Comparison of ENCODE assay signal across 15 cellular contexts in the genomic region with DNA sequence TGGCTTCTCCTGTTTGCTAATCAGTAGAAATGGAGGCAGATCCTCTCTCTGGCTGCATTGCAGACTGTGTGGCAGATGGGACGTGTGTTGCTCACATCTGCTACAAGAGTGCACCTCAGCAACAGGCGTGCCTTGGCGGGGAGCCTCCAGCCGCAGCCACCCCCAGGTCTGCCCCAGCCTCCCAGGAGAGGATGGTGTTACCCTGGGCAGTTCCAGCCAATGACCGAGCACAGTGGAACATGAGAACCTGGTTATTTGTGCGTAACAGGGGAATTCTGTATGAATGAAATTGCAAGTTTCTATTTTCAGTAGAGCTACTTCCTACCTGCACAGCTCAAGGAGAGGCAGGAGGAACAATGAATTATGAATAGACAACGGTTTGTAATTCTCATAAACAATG.
DNase-seq lines count a peak whose midpoint lies in the region; ATAC-seq and TF ChIP-seq lines count a peak whose summit lies in the region.
"Had no signal": no experiment of that assay in that cellular context is flagged by ENCODE, and none has a peak within 500 bp of the region (broad histone marks: within the 10 kb centered on the region; RNA-seq: fewer than 3 reads in every experiment).

No MANE protein-coding gene starts in this region.

- H3K4me3 Mint-ChIP-seq in stimulated activated naive B cell treated with anti-CD40 and anti-IgM and Interleukin-4, amounts not matched to agents 10 μg/mL and 1 μg/mL and 100 μg/mL, for 72 hours: no peak overlapping the region
- no peak overlapping the region for H3K4me3 Mint-ChIP-seq in endodermal cell
- no peak overlapping the region for H3K4me3 Mint-ChIP-seq in activated naive CD4-positive, alpha-beta T cell treated with anti-CD3 and anti-CD28 coated beads, Interleukin-2, amount 10 ng/mL, durations not matched to agents 7 days and 5 days

- no peaks in the 10 kb centered on the region for H3K9me3 Mint-ChIP-seq in stimulated activated naive B cell treated with anti-CD40 and anti-IgM and Interleukin-4, amounts not matched to agents 10 μg/mL and 1 μg/mL and 100 μg/mL, for 72 hours
- no peaks in the 10 kb centered on the region for H3K9me3 Mint-ChIP-seq in endodermal cell
- no peaks in the 10 kb centered on the region for H3K9me3 Mint-ChIP-seq in activated naive CD4-positive, alpha-beta T cell treated with anti-CD3 and anti-CD28 coated beads, Interleukin-2, amount 10 ng/mL, durations not matched to agents 7 days and 5 days

- H3K9ac ChIP-seq in endodermal cell (ENCODE audit: extremely low read depth, low read length, poor library complexity, severe bottlenecking): no peak overlapping the region

- CTCF ChIA-PET in activated naive CD4-positive, alpha-beta T cell treated with anti-CD3 and anti-CD28 coated beads, Interleukin-2, amount 10 ng/mL, durations not matched to agents 7 days and 5 days (lab: Charles Lee): no interaction called here

- H3K9me3 ChIP-seq in endodermal cell (ENCODE audit: control insufficient read depth, low read length): no peaks in the 10 kb centered on the region
- H3K9me3 ChIP-seq: ascending aorta, tibial nerve had no signal

- H3K27ac Mint-ChIP-seq in stimulated activated naive B cell treated with anti-CD40 and anti-IgM and Interleukin-4, amounts not matched to agents 10 μg/mL and 1 μg/mL and 100 μg/mL, for 72 hours: peak overlapping the region; percentile 14
- no peak overlapping the region for H3K27ac Mint-ChIP-seq in endodermal cell
- no peak overlapping the region for H3K27ac Mint-ChIP-seq in activated naive CD4-positive, alpha-beta T cell treated with anti-CD3 and anti-CD28 coated beads, Interleukin-2, amount 10 ng/mL, durations not matched to agents 7 days and 5 days

- no peak overlapping the region for H3K4me3 ChIP-seq in endodermal cell (ENCODE audit: low read length)
- H3K4me3 ChIP-seq: ascending aorta, tibial nerve had no signal

- no peaks in the 10 kb centered on the region for H3K27me3 ChIP-seq in endodermal cell (ENCODE audit: control insufficient read depth, insufficient read depth, low read length, poor library complexity, severe bottlenecking)
- H3K27me3 ChIP-seq: ascending aorta, tibial nerve had no signal

- H3K27ac ChIP-seq in endodermal cell (ENCODE audit: low read depth, low read length): no peak overlapping the region
- H3K27ac ChIP-seq: 22Rv1, ascending aorta, epithelial cell of prostate, tibial nerve had no signal

- H3K4me1 Mint-ChIP-seq in stimulated activated naive B cell treated with anti-CD40 and anti-IgM and Interleukin-4, amounts not matched to agents 10 μg/mL and 1 μg/mL and 100 μg/mL, for 72 hours: no peaks in the 10 kb centered on the region
- peaks cover 10% of the 10 kb centered on the region for H3K4me1 Mint-ChIP-seq in endodermal cell
- H3K4me1 Mint-ChIP-seq in activated naive CD4-positive, alpha-beta T cell treated with anti-CD3 and anti-CD28 coated beads, Interleukin-2, amount 10 ng/mL, durations not matched to agents 7 days and 5 days: no peaks in the 10 kb centered on the region

- no peaks in the 10 kb centered on the region for H3K36me3 ChIP-seq in endodermal cell (ENCODE audit: control insufficient read depth, insufficient read depth, low read length)
- H3K36me3 ChIP-seq: ascending aorta, tibial nerve had no signal

- 94 to 100% methylated on average over 4 to 7 of the region's 7 CpGs for WGBS in endodermal cell (ENCODE audit: insufficient coverage in 1 of 2, insufficient read length in 1 of 2), 2 experiments

- DNase-seq in NCI-H2171 treated with DMSO at 0.1 percent for 48 hours (lab: John Stamatoyannopoulos, UW) (peak; percentile 38), NCI-H2171 (lab: John Stamatoyannopoulos, UW) (no peak), kidney glomerular epithelial cell (lab: John Stamatoyannopoulos, UW) (no peak), endodermal cell (no peak)
- peak; percentile 21 for DNase-seq in stimulated activated naive B cell treated with anti-CD40 and anti-IgM and Interleukin-4, amounts not matched to agents 10 μg/mL and 1 μg/mL and 100 μg/mL, for 72 hours
- DNase-seq in activated naive CD4-positive, alpha-beta T cell treated with anti-CD3 and anti-CD28 coated beads, Interleukin-2, amount 10 ng/mL, durations not matched to agents 7 days and 5 days: no peak
- DNase-seq: activated CD8-positive, alpha-beta memory T cell treated with anti-CD3 and anti-CD28 coated beads for 24 hours; NCI-H2029 treated with DMSO at 0.1 percent for 48 hours; nucleus accumbens had no signal

- H3K27me3 Mint-ChIP-seq in stimulated activated naive B cell treated with anti-CD40 and anti-IgM and Interleukin-4, amounts not matched to agents 10 μg/mL and 1 μg/mL and 100 μg/mL, for 72 hours: peaks cover 22 to 33% of the 10 kb centered on the region in 2 donors
- H3K27me3 Mint-ChIP-seq in endodermal cell (ENCODE audit: insufficient read depth): peaks cover 3% of the 10 kb centered on the region
- H3K27me3 Mint-ChIP-seq in activated naive CD4-positive, alpha-beta T cell treated with anti-CD3 and anti-CD28 coated beads, Interleukin-2, amount 10 ng/mL, durations not matched to agents 7 days and 5 days: peaks cover 4% of the 10 kb centered on the region

- peak; percentile 95 for ATAC-seq in GM21825 (IDR thresholded peaks at IDR 0.05; ENCODE audit: unreplicated experiment)
- peak; percentile 82 for ATAC-seq in HG03342 (IDR thresholded peaks at IDR 0.05; ENCODE audit: unreplicated experiment)
- ATAC-seq in stimulated activated naive B cell treated with anti-CD40 and anti-IgM and Interleukin-4, amounts not matched to agents 10 μg/mL and 1 μg/mL and 100 μg/mL, for 72 hours (replicated peaks): peak; percentile 64 to 94

- no peaks in the 10 kb centered on the region for H3K4me1 ChIP-seq in endodermal cell (ENCODE audit: control insufficient read depth, insufficient read depth, low read length)
- H3K4me1 ChIP-seq: ascending aorta, tibial nerve had no signal

- no peak for TF ChIP-seq CTCF in endodermal cell (conservative IDR thresholded peaks at IDR 0.05)

- no peaks in the 10 kb centered on the region for H3K36me3 Mint-ChIP-seq in stimulated activated naive B cell treated with anti-CD40 and anti-IgM and Interleukin-4, amounts not matched to agents 10 μg/mL and 1 μg/mL and 100 μg/mL, for 72 hours
- H3K36me3 Mint-ChIP-seq in endodermal cell (ENCODE audit: low read depth): no peaks in the 10 kb centered on the region
- no peaks in the 10 kb centered on the region for H3K36me3 Mint-ChIP-seq in activated naive CD4-positive, alpha-beta T cell treated with anti-CD3 and anti-CD28 coated beads, Interleukin-2, amount 10 ng/mL, durations not matched to agents 7 days and 5 days

Comparison
In these comparisons a context has a peak if more than half of its experiments do, and no peak if none do; other contexts are left out.
1. DNase-seq: peak in NCI-H2171 treated with DMSO at 0.1 percent for 48 hours (single experiment) and stimulated activated naive B cell treated with anti-CD40 and anti-IgM and Interleukin-4, amounts not matched to agents 10 μg/mL and 1 μg/mL and 100 μg/mL, for 72 hours (single experiment); none in NCI-H2171 (single experiment), kidney glomerular epithelial cell (single experiment), endodermal cell (single experiment) and activated naive CD4-positive, alpha-beta T cell treated with anti-CD3 and anti-CD28 coated beads, Interleukin-2, amount 10 ng/mL, durations not matched to agents 7 days and 5 days (single experiment).
2. Peak in every context shown above with its lines, with median percentiles within 50 percentile points of each other: ATAC-seq.